Comparison of ENCODE assay signal across 2 cellular contexts in genomic region chr17:57067162-57067561, GRCh38.
TF ChIP-seq lines count a peak whose summit lies in the region.

No MANE protein-coding gene starts in this region.

TF ChIP-seq in HCT116, 20 proteins besides CTCF, POLR2A, EP300 and RAD21:
- TF ChIP-seq POLR2AphosphoS5 (IDR thresholded peaks at IDR 0.05; ENCODE audit: low read depth, low read length), result no peak
- TF ChIP-seq SP1 (IDR thresholded peaks at IDR 0.05; ENCODE audit: low read depth), result no peak
- TF ChIP-seq, protein P1, sequence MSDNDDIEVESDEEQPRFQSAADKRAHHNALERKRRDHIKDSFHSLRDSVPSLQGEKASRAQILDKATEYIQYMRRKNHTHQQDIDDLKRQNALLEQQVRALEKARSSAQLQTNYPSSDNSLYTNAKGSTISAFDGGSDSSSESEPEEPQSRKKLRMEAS (IDR thresholded peaks at IDR 0.05), result no peak
- no peak for TF ChIP-seq FOSL1 (IDR thresholded peaks at IDR 0.05; ENCODE audit: low read depth)
- TF ChIP-seq, protein P2, sequence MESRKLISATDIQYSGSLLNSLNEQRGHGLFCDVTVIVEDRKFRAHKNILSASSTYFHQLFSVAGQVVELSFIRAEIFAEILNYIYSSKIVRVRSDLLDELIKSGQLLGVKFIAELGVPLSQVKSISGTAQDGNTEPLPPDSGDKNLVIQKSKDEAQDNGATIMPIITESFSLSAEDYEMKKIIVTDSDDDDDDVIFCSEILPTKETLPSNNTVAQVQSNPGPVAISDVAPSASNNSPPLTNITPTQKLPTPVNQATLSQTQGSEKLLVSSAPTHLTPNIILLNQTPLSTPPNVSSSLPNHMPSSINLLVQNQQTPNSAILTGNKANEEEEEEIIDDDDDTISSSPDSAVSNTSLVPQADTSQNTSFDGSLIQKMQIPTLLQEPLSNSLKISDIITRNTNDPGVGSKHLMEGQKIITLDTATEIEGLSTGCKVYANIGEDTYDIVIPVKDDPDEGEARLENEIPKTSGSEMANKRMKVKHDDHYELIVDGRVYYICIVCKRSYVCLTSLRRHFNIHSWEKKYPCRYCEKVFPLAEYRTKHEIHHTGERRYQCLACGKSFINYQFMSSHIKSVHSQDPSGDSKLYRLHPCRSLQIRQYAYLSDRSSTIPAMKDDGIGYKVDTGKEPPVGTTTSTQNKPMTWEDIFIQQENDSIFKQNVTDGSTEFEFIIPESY (IDR thresholded peaks at IDR 0.05; ENCODE audit: extremely low read depth, insufficient replicate concordance, low read length), result no peak
- TF ChIP-seq CBX3 (IDR thresholded peaks at IDR 0.05; ENCODE audit: low read depth), result no peak
- TF ChIP-seq SIN3A (IDR thresholded peaks at IDR 0.05; ENCODE audit: low read depth), result no peak
- no peak for TF ChIP-seq YY1 (IDR thresholded peaks at IDR 0.05; ENCODE audit: extremely low read depth, insufficient replicate concordance, low read depth, low read length)
- TF ChIP-seq CEBPB (IDR thresholded peaks at IDR 0.05; ENCODE audit: low read depth), result no peak
- no peak for TF ChIP-seq ATF3 (IDR thresholded peaks at IDR 0.05)
- TF ChIP-seq ZNF274 (IDR thresholded peaks at IDR 0.05; ENCODE audit: low read depth, low read length), result no peak
- no peak for TF ChIP-seq ELF1 (IDR thresholded peaks at IDR 0.05; ENCODE audit: borderline replicate concordance, low read depth)

TF ChIP-seq in K562, 482 proteins besides CTCF, POLR2A, EP300 and RAD21 (continued from another document):
- TF ChIP-seq CBX8 (IDR thresholded peaks at IDR 0.05; ENCODE audit: borderline replicate concordance, extremely low read depth, low read depth, low read length, poor library complexity, severe bottlenecking) (no peak), PKNOX1 (IDR thresholded peaks at IDR 0.05) (peak; percentile 9; the same call in 1 of the 2 replicates), KDM4B (IDR thresholded peaks at IDR 0.05; ENCODE audit: borderline replicate concordance in 2 of 2, low read depth in 1 of 2) (no peak), PHTF2 (CRISPR knock-in tag; IDR thresholded peaks at IDR 0.05) (no peak), ZC3H4 (CRISPR knock-in tag; IDR thresholded peaks at IDR 0.05; ENCODE audit: borderline replicate concordance) (no peak), USF1 (CRISPR knock-in tag; IDR thresholded peaks at IDR 0.05) (peak; percentile 42; the same call in 1 of the 2 replicates), ZNF778 (CRISPR knock-in tag; IDR thresholded peaks at IDR 0.05) (no peak), ZNF316 (IDR thresholded peaks at IDR 0.05) (0 out of 2 replicates have a peak, but pooled peaks have one; percentile 17), NR2F6 (CRISPR knock-in tag; IDR thresholded peaks at IDR 0.05) (no peak), BHLHE40 (IDR thresholded peaks at IDR 0.05; ENCODE audit: low read length) (peak; percentile 63; the same call in 1 of the 2 replicates), EGR1 (conservative IDR thresholded peaks at IDR 0.05) (0 out of 2 replicates have a peak, but pooled peaks have one; percentile 8)
TF ChIP-seq in K562: peak in this region for 5.
